In the genomic region with DNA sequence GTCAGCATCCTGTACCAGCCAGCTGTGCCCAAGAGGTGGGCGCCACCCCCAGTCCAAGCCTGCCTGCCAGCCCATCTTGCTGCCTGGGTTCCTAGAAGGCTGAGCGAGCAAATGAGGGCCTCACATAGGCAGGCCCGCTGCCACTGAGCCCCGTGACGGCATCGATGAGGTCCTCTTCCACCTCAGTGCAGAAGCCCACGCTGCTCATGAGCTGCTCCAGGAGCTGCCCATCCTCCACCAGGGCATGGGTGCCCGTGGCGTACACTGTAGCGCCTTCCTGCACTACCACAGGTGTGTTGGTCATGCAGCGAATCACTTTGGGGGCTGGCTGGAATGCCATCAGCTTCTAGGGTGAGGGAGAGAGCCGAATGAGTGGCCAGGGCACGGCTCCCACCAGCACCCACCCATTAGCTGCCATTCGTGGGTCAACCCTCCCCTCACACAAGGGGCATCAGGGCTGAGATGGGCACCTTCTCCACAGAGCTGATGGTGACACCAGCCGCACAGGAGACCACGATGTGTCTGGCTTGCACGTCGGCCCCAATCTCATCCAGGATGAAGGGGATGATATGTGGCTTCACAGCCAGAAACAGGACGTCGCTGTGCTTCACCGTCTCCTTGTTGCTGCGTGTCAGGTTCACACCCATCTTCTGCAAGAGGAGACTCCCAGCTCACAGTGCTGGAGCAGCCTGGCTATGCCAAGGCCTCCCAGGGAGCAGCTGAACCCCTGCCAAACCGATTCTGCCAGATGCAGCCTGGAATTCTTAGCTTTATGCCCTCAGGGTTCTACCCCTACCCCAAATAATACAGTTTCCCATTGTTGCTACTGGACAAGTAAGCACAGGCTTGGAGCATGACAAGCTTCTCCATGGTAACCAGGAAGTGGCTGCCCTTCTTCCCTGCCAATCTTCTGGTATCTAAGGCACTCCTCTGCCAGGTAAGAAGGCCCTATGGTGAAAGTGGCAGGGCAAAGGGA, we compare ENCODE assay signal across 9 cellular contexts. TPM values are rescaled to one million over a fixed set of nuclear protein-coding genes. Genes with fewer than 3 reads are reported as not detected.
DNase-seq lines count a peak whose midpoint lies in the region; ATAC-seq and TF ChIP-seq lines count a peak whose summit lies in the region.
"Had no signal": no experiment of that assay in that cellular context is flagged by ENCODE, and none has a peak within 500 bp of the region (broad histone marks: within the 10 kb centered on the region; RNA-seq: fewer than 3 reads in every experiment).

No MANE protein-coding gene starts in this region.

- no peak for TF ChIP-seq CTCF in HFFc6 (IDR thresholded peaks at IDR 0.05)

- H3K9me3 ChIP-seq in BLaER1: no peaks in the 10 kb centered on the region

- H3K36me3 ChIP-seq in BLaER1: peaks cover 55% of the 10 kb centered on the region

- H3K4me1 Mint-ChIP-seq in HFFc6 (ENCODE audit: low read depth): peaks cover 53% of the 10 kb centered on the region
- H3K4me1 Mint-ChIP-seq in T-cell: peaks cover 46 to 55% (median 54%) of the 10 kb centered on the region in 3 donors

- no peak overlapping the region for H3K27ac Mint-ChIP-seq in HFFc6
- H3K27ac Mint-ChIP-seq in T-cell: peak overlapping the region; percentile 49 to 55

- no peaks in the 10 kb centered on the region for H3K27me3 ChIP-seq in BLaER1

- H3K4me2 ChIP-seq in BLaER1: peak overlapping the region; percentile 94

- H3K4me3 Mint-ChIP-seq in HFFc6 (peak overlapping the region; percentile 94; the same call in 1 of the 2 replicates), T-cell (peak overlapping the region; percentile 92 to 95 (median 93))

- DNase-seq in HFFc6: no peak
- no peak for DNase-seq in T-cell
- peak; percentile 65 for DNase-seq in kidney tubule cell (ENCODE audit: low spot score)
- DNase-seq in AG08395 (ENCODE audit: low spot score): no peak
- no peak for DNase-seq in NCI-H526 (lab: John Stamatoyannopoulos, UW)
- no peak for DNase-seq in UCSD-AML1 (lab: John Stamatoyannopoulos, UW; ENCODE audit: unreplicated experiment)
- DNase-seq: stimulated activated CD4-positive, alpha-beta T cell treated with anti-CD3 and anti-CD28 coated beads, Interleukin-4, amount 100 ng/mL, for 1 hour had no signal

- H3K36me3 Mint-ChIP-seq in HFFc6 (ENCODE audit: low read depth) (peaks cover 8% of the 10 kb centered on the region), T-cell (peaks cover 15% of the 10 kb centered on the region)

- H3K27me3 Mint-ChIP-seq in HFFc6 (ENCODE audit: insufficient read depth) (no peaks in the 10 kb centered on the region), T-cell (no peaks in the 10 kb centered on the region)

- H3K9me3 Mint-ChIP-seq in HFFc6: no peaks in the 10 kb centered on the region
- no peaks in the 10 kb centered on the region for H3K9me3 Mint-ChIP-seq in T-cell

- no peak for ATAC-seq in T-cell (replicated peaks in 1 of 4)
- no peak for ATAC-seq in HG02938 (IDR thresholded peaks at IDR 0.05; ENCODE audit: unreplicated experiment)

- CTCF ChIA-PET in T-cell (lab: Charles Lee): interaction anchor here (0.7 to 1.1 kb wide), 3 partner anchors 11 to 449 kb away, joined by 3 read pairs; a partner anchor contains a TSS

- H3K27ac ChIP-seq in BLaER1: no peak overlapping the region

- H3K4me3 ChIP-seq in BLaER1: no peak overlapping the region

- no peak overlapping the region for H3K9ac ChIP-seq in BLaER1

- H4K20me1 ChIP-seq in BLaER1: peaks cover 32% of the 10 kb centered on the region; the same call in 1 of the 2 replicates

- H3K4me1 ChIP-seq in BLaER1: peaks cover 51% of the 10 kb centered on the region

- POLR2A ChIA-PET in T-cell (lab: Charles Lee): interaction anchor here (0.5 to 1.6 kb wide), 4 partner anchors 24 to 565 kb away, joined by 3 to 5 read pairs (median 4); no protein-coding TSS in a partner anchor

RNA-seq across cellular contexts. Expression of a gene that starts 2.0 kb away (rescaled TPM):
- total RNA-seq in HFFc6 (2021; fragmentation: NEBNext Ultra II Directional; extraction: Animal tissue kit (Norgen Biotek cat#: 25700)): 10 to 100 TPM; 50.7 to 56.3 (median 52.8) TPM
- 100 to 1,000 TPM in 3 of 5 donors, 10 to 100 TPM in 2; 54.4 to 138 (median 126) TPM for total RNA-seq in T-cell

RNA-seq across cellular contexts. Expression of a gene that starts 19.0 kb away (rescaled TPM):
- not detected for total RNA-seq in HFFc6 (2021; fragmentation: NEBNext Ultra II Directional; extraction: Animal tissue kit (Norgen Biotek cat#: 25700))
- total RNA-seq in T-cell: under 1 TPM in 1 of 5 donors, not detected in 4; 0.16 TPM

RNA-seq across cellular contexts. Expression of a gene that starts 33.1 kb away (rescaled TPM):
- total RNA-seq in HFFc6 (2021; fragmentation: NEBNext Ultra II Directional; extraction: Animal tissue kit (Norgen Biotek cat#: 25700)): not detected
- total RNA-seq in T-cell: under 1 TPM; 0.23 to 0.63 (median 0.35) TPM

RNA-seq across cellular contexts. Expression of a gene that starts 39.8 kb away (rescaled TPM):
- total RNA-seq in HFFc6 (2021; fragmentation: NEBNext Ultra II Directional; extraction: Animal tissue kit (Norgen Biotek cat#: 25700)): 10 to 100 TPM; 18.9 to 29.1 (median 22.0) TPM
- total RNA-seq in T-cell: 100 to 1,000 TPM; 332 to 473 (median 390) TPM
